ENCODE assay signal across 1 cellular context in the genomic region with DNA sequence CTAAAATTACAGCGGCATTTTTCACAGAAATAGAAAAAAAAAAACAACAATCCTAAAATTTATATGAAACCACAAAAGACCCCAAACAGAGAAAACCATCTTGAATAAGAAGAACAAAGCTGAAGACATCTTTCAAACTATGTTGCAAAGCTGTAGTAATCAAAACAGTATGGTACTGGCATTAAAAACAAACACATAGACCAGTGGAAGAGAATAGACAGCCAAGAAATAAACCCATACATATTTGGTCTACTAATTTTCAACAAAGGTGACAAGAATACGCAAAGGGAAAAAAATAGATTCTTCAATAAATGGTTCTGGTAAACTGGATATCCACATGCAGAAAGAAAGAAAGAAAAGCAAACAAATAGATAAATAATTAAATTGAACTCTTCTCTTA.
TF ChIP-seq lines count a peak whose summit lies in the region.

No MANE protein-coding gene starts in this region.

TF ChIP-seq in HEK293, 187 proteins besides CTCF, POLR2A, EP300 and RAD21 (continued from another document):
- TF ChIP-seq, protein P1, sequence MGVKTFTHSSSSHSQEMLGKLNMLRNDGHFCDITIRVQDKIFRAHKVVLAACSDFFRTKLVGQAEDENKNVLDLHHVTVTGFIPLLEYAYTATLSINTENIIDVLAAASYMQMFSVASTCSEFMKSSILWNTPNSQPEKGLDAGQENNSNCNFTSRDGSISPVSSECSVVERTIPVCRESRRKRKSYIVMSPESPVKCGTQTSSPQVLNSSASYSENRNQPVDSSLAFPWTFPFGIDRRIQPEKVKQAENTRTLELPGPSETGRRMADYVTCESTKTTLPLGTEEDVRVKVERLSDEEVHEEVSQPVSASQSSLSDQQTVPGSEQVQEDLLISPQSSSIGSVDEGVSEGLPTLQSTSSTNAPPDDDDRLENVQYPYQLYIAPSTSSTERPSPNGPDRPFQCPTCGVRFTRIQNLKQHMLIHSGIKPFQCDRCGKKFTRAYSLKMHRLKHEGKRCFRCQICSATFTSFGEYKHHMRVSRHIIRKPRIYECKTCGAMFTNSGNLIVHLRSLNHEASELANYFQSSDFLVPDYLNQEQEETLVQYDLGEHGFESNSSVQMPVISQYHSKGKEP (tag by site-specific recombination; IDR thresholded peaks at IDR 0.05), result no peak
